9 cellular contexts compared by ENCODE assay signal in genomic region chr7:158702944-158703343, GRCh38. TPM values are rescaled to one million over a fixed set of nuclear protein-coding genes. Genes with fewer than 3 reads are reported as not detected.
DNase-seq lines count a peak whose midpoint lies in the region; ATAC-seq and TF ChIP-seq lines count a peak whose summit lies in the region.
"Had no signal": no experiment of that assay in that cellular context is flagged by ENCODE, and none has a peak within 500 bp of the region (broad histone marks: within the 10 kb centered on the region; RNA-seq: fewer than 3 reads in every experiment).

No MANE protein-coding gene starts in this region.

- CTCF ChIA-PET in activated CD4-positive, alpha-beta T cell treated with anti-CD3 and anti-CD28 coated beads for 36 hours (lab: Charles Lee) = no interaction called here

- no peak for TF ChIP-seq CTCF in Loucy (conservative IDR thresholded peaks at IDR 0.05; ENCODE audit: low read length)
- TF ChIP-seq CTCF in neural progenitor cell (IDR thresholded peaks at IDR 0.05) = no peak

- H3F3A ChIP-seq in Loucy (ENCODE audit: low read depth) = no peaks in the 10 kb centered on the region
- peaks cover 8% of the 10 kb centered on the region for H3F3A ChIP-seq in neural progenitor cell (ENCODE audit: low read depth)

- H3K4me2 ChIP-seq in Loucy (ENCODE audit: low read depth, low read length, poor library complexity, severe bottlenecking) (peak overlapping the region; percentile 82), neural progenitor cell (peak overlapping the region; percentile 80)

- no peaks in the 10 kb centered on the region for H3K27me3 Mint-ChIP-seq in activated CD4-positive, alpha-beta T cell treated with anti-CD3 and anti-CD28 coated beads for 36 hours
- H3K27me3 Mint-ChIP-seq in activated naive CD8-positive, alpha-beta T cell treated with anti-CD3 and anti-CD28 coated beads, Interleukin-2, amount 50 U/mL, for 24 hours = no peaks in the 10 kb centered on the region
- peaks cover 3% of the 10 kb centered on the region for H3K27me3 Mint-ChIP-seq in neural progenitor cell (ENCODE audit: insufficient read depth, low read depth)

- no peak for DNase-seq in activated CD4-positive, alpha-beta T cell treated with anti-CD3 and anti-CD28 coated beads for 36 hours
- DNase-seq in activated CD4-positive, alpha-beta T cell treated with anti-CD3 and anti-CD28 coated beads, Interleukin-2, amount 50 U/mL, for 4 hours = no peak
- no peak for DNase-seq in activated naive CD8-positive, alpha-beta T cell treated with anti-CD3 and anti-CD28 coated beads, Interleukin-2, amount 50 U/mL, for 24 hours
- no peak for DNase-seq in neural progenitor cell (ENCODE audit: low spot score)
- no peak for DNase-seq in KBM-7

- intact Hi-C loops in activated CD4-positive, alpha-beta T cell treated with anti-CD3 and anti-CD28 coated beads for 36 hours (cut with DNase I, micrococcal nuclease) = loop anchor here (5.0 to 10.0 kb wide), 2 partner anchors 114 to 1568 kb away; partner anchors contain the start of gene UBE3C (in 1 of the 2)

- H2AFZ ChIP-seq in Loucy (ENCODE audit: low read length) (no peak overlapping the region), neural progenitor cell (replicated peaks) (no peak overlapping the region)

- H3K9me2 ChIP-seq in Loucy (replicated peaks; ENCODE audit: low read depth, low read length) = no peaks in the 10 kb centered on the region

- no peak for ATAC-seq in activated CD4-positive, alpha-beta T cell treated with anti-CD3 and anti-CD28 coated beads for 36 hours
- no peak for ATAC-seq in activated naive CD8-positive, alpha-beta T cell treated with anti-CD3 and anti-CD28 coated beads, Interleukin-2, amount 50 U/mL, for 24 hours
- no peak for ATAC-seq in GM21423 (IDR thresholded peaks at IDR 0.05; ENCODE audit: unreplicated experiment)
- ATAC-seq in GM21529 (IDR thresholded peaks at IDR 0.05; ENCODE audit: unreplicated experiment) = no peak
- ATAC-seq: left lobe of liver had no signal

- no peak overlapping the region for H3K27ac ChIP-seq in neural progenitor cell

- H3K9me3 ChIP-seq in Loucy (ENCODE audit: insufficient read depth, low read depth, low read length) = no peaks in the 10 kb centered on the region
- no peaks in the 10 kb centered on the region for H3K9me3 ChIP-seq in neural progenitor cell (ENCODE audit: low read depth)

- H3K36me3 Mint-ChIP-seq in activated CD4-positive, alpha-beta T cell treated with anti-CD3 and anti-CD28 coated beads for 36 hours (ENCODE audit: low read depth) = peaks cover 44% of the 10 kb centered on the region
- peaks cover 49% of the 10 kb centered on the region for H3K36me3 Mint-ChIP-seq in activated naive CD8-positive, alpha-beta T cell treated with anti-CD3 and anti-CD28 coated beads, Interleukin-2, amount 50 U/mL, for 24 hours (ENCODE audit: low read depth)
- H3K36me3 Mint-ChIP-seq in neural progenitor cell = peaks cover 14% of the 10 kb centered on the region

- H3K36me3 ChIP-seq in Loucy (ENCODE audit: insufficient read depth, low read length) (peaks cover 7% of the 10 kb centered on the region; the same call in 1 of the 2 replicates), neural progenitor cell (peaks cover 4% of the 10 kb centered on the region)

- H3K9me3 Mint-ChIP-seq in activated CD4-positive, alpha-beta T cell treated with anti-CD3 and anti-CD28 coated beads for 36 hours (ENCODE audit: low read depth) = no peaks in the 10 kb centered on the region
- no peaks in the 10 kb centered on the region for H3K9me3 Mint-ChIP-seq in activated naive CD8-positive, alpha-beta T cell treated with anti-CD3 and anti-CD28 coated beads, Interleukin-2, amount 50 U/mL, for 24 hours
- H3K9me3 Mint-ChIP-seq in neural progenitor cell = no peaks in the 10 kb centered on the region

- H3K9ac ChIP-seq in Loucy (ENCODE audit: low read depth, low read length, poor library complexity, severe bottlenecking) (peak overlapping the region; percentile 84), neural progenitor cell (no peak overlapping the region)

- POLR2A ChIA-PET in activated CD4-positive, alpha-beta T cell treated with anti-CD3 and anti-CD28 coated beads for 36 hours (lab: Charles Lee) = no interaction called here

- H3K4me1 Mint-ChIP-seq in activated CD4-positive, alpha-beta T cell treated with anti-CD3 and anti-CD28 coated beads for 36 hours = peaks cover 51% of the 10 kb centered on the region
- H3K4me1 Mint-ChIP-seq in activated naive CD8-positive, alpha-beta T cell treated with anti-CD3 and anti-CD28 coated beads, Interleukin-2, amount 50 U/mL, for 24 hours = peaks cover 43% of the 10 kb centered on the region
- peaks cover 29% of the 10 kb centered on the region for H3K4me1 Mint-ChIP-seq in neural progenitor cell

- H3K4me3 Mint-ChIP-seq in activated CD4-positive, alpha-beta T cell treated with anti-CD3 and anti-CD28 coated beads for 36 hours = peak overlapping the region; percentile 85
- H3K4me3 Mint-ChIP-seq in activated naive CD8-positive, alpha-beta T cell treated with anti-CD3 and anti-CD28 coated beads, Interleukin-2, amount 50 U/mL, for 24 hours = peak overlapping the region; percentile 89
- peak overlapping the region; percentile 85 for H3K4me3 Mint-ChIP-seq in neural progenitor cell

- H3K27ac Mint-ChIP-seq in activated CD4-positive, alpha-beta T cell treated with anti-CD3 and anti-CD28 coated beads for 36 hours = peak overlapping the region; percentile 72
- H3K27ac Mint-ChIP-seq in activated naive CD8-positive, alpha-beta T cell treated with anti-CD3 and anti-CD28 coated beads, Interleukin-2, amount 50 U/mL, for 24 hours = peak overlapping the region; percentile 74
- no peak overlapping the region for H3K27ac Mint-ChIP-seq in neural progenitor cell

- H3K4me3 ChIP-seq in Loucy (ENCODE audit: low read length, poor library complexity, severe bottlenecking) (peak overlapping the region; percentile 81), neural progenitor cell (peak overlapping the region; percentile 69)

- in situ Hi-C loops in KBM-7 (cut with MboI; ENCODE audit: low pct_unique_long_range_greater_than_20kb, low sequenced_read_pairs) = no loop called here

- H4K20me1 ChIP-seq in Loucy (ENCODE audit: insufficient read depth, low read length, poor library complexity, severe bottlenecking) (peaks cover 26% of the 10 kb centered on the region), neural progenitor cell (ENCODE audit: low read depth) (peaks cover 14% of the 10 kb centered on the region)

- H3K4me1 ChIP-seq in Loucy (ENCODE audit: insufficient read depth, low read length, poor library complexity, severe bottlenecking) (peaks cover 61% of the 10 kb centered on the region), neural progenitor cell (peaks cover 18% of the 10 kb centered on the region)

- H3K27me3 ChIP-seq in Loucy (ENCODE audit: insufficient read depth, low read length, poor library complexity, severe bottlenecking) (no peaks in the 10 kb centered on the region), neural progenitor cell (no peaks in the 10 kb centered on the region)

- peaks cover 65% of the 10 kb centered on the region for H3K79me2 ChIP-seq in Loucy (ENCODE audit: insufficient read depth, low read length)
- peaks cover 66% of the 10 kb centered on the region for H3K79me2 ChIP-seq in neural progenitor cell (ENCODE audit: low read depth)

RNA-seq across cellular contexts. Expression of gene NCAPG2, which starts 1.7 kb away (rescaled TPM):
- 100 to 1,000 TPM in 1 of 2 experiments, 10 to 100 TPM in 1; 85.4 to 127 TPM for total RNA-seq in activated CD4-positive, alpha-beta T cell treated with anti-CD3 and anti-CD28 coated beads for 36 hours
- total RNA-seq in neural progenitor cell (ENCODE audit: low replicate concordance) = 74.3 and 89.6 TPM in 2 replicates
